ENCODE assay signal across 26 cellular contexts in genomic region chr3:157479464-157480243, GRCh38. TPM values are rescaled to one million over a fixed set of nuclear protein-coding genes. Genes with fewer than 3 reads are reported as not detected.
A peak's percentile ranks its signal among the peaks of the same experiment; 100 is the strongest.
DNase-seq lines count a peak whose midpoint lies in the region; ATAC-seq, FAIRE-seq and TF ChIP-seq lines count a peak whose summit lies in the region.
"Had no signal": no experiment of that assay in that cellular context is flagged by ENCODE, and none has a peak within 500 bp of the region (broad histone marks: within the 10 kb centered on the region; RNA-seq: fewer than 3 reads in every experiment).

No MANE protein-coding gene starts in this region.

- 0% methylated on average over 1 of the region's 1 CpG for WGBS in K562 (ENCODE audit: insufficient coverage, low coverage, missing lambda C conversion rate)

- H2AFZ ChIP-seq in K562 (ENCODE audit: low read depth, low read length), result no peak overlapping the region
- H2AFZ ChIP-seq in neural progenitor cell (replicated peaks), result peak overlapping the region; percentile 26

- no peak for TF ChIP-seq EP300 in K562 (IDR thresholded peaks at IDR 0.05; ENCODE audit: low read length)

- TF ChIP-seq CTCF in HEK293 (tag by site-specific recombination; IDR thresholded peaks at IDR 0.05) (no peak), K562 (IDR thresholded peaks at IDR 0.05 in 2 of 3, conservative IDR thresholded peaks at IDR 0.05 in 1 of 3; ENCODE audit: insufficient read depth in 2 of 3, low read depth in 1 of 3, low read length in 3 of 3) (no peak), neural progenitor cell (IDR thresholded peaks at IDR 0.05) (no peak)

- H3K4me1 Mint-ChIP-seq in neural progenitor cell, result no peaks in the 10 kb centered on the region
- H3K4me1 Mint-ChIP-seq in effector memory CD8-positive, alpha-beta T cell (ENCODE audit: low read depth in 2 of 2), result no peaks in the 10 kb centered on the region
- H3K4me1 Mint-ChIP-seq: CD14-positive monocyte had no signal

- FAIRE-seq in K562 (lab: Jason Lieb, UNC), result no peak
- FAIRE-seq: G401.6, GM12892, H54 had no signal

- H3K9me1 ChIP-seq in K562 (ENCODE audit: control insufficient read depth, insufficient read depth, low read length), result no peaks in the 10 kb centered on the region

- H4K20me1 ChIP-seq in K562 (replicated peaks; ENCODE audit: control insufficient read depth, insufficient read depth, low read length) (no peaks in the 10 kb centered on the region), neural progenitor cell (ENCODE audit: low read depth) (no peaks in the 10 kb centered on the region)
- H4K20me1 ChIP-seq: BLaER1 treated with 17β-estradiol and CSF1 and Interleukin-3, amounts not matched to agents 10 nM and 100 nM had no signal

- in situ Hi-C loops in K562 (cut with MboI), result no loop called here

- H3K4me3 ChIP-seq in HEK293 (ENCODE audit: low read depth, low read length), result no peak overlapping the region
- H3K4me3 ChIP-seq in K562, result no peak overlapping the region
- no peak overlapping the region for H3K4me3 ChIP-seq in neural progenitor cell
- H3K4me3 ChIP-seq: A549; BLaER1 treated with 17β-estradiol and CSF1 and Interleukin-3, amounts not matched to agents 10 nM and 100 nM had no signal

- H3K4me1 ChIP-seq in HEK293 (ENCODE audit: control insufficient read depth, insufficient read depth, low read length) (no peaks in the 10 kb centered on the region), K562 (replicated peaks in 1 of 2; ENCODE audit: control insufficient read depth in 2 of 2, insufficient read depth in 2 of 2, low read length in 2 of 2) (no peaks in the 10 kb centered on the region; a peak in 1 of 5 replicates), neural progenitor cell (no peaks in the 10 kb centered on the region)
- H3K4me1 ChIP-seq: A549; BE2C; BLaER1 treated with 17β-estradiol and CSF1 and Interleukin-3, amounts not matched to agents 10 nM and 100 nM had no signal

- no peak for ATAC-seq in K562
- no peak for ATAC-seq in effector memory CD8-positive, alpha-beta T cell (replicated peaks)
- ATAC-seq in Right ventricle myocardium superior (ENCODE audit: poor library complexity), result no peak
- ATAC-seq: A549 had no signal

- H3K9ac ChIP-seq in K562 (ENCODE audit: insufficient read depth in 1 of 2, low read depth in 2 of 2, low read length in 2 of 2) (no peak overlapping the region), neural progenitor cell (no peak overlapping the region)
- H3K9ac ChIP-seq: BLaER1 treated with 17β-estradiol and CSF1 and Interleukin-3, amounts not matched to agents 10 nM and 100 nM had no signal

- intact Hi-C loops in K562 (cut with micrococcal nuclease) (no loop called here), Right ventricle myocardium superior (cut with DNase I) (no loop called here)

- CTCF ChIA-PET in HEK293 (lab: Yijun Ruan, JAX) (no interaction called here), K562 (lab: Yijun Ruan, JAX; ENCODE audit: low intra/inter-chr PET ratio) (no interaction called here)

- H3K27me3 ChIP-seq in K562 (ENCODE audit: control insufficient read depth in 2 of 2, insufficient read depth in 2 of 2, low read length in 2 of 2) (no peaks in the 10 kb centered on the region), neural progenitor cell (no peaks in the 10 kb centered on the region)
- H3K27me3 ChIP-seq: BE2C; BLaER1 treated with 17β-estradiol and CSF1 and Interleukin-3, amounts not matched to agents 10 nM and 100 nM had no signal

- no peak for TF ChIP-seq RAD21 in K562 (CRISPR knock-in tag; conservative IDR thresholded peaks at IDR 0.05 in 1 of 2, IDR thresholded peaks at IDR 0.05 in 1 of 2)

- no peak overlapping the region for H3K27ac ChIP-seq in HEK293 (ENCODE audit: extremely low read depth, low read depth, low read length)
- H3K27ac ChIP-seq in K562 (ENCODE audit: extremely low read depth, low read depth, low read length), result no peak overlapping the region
- H3K27ac ChIP-seq in neural progenitor cell, result no peak overlapping the region
- H3K27ac ChIP-seq: A549; BLaER1 treated with 17β-estradiol and CSF1 and Interleukin-3, amounts not matched to agents 10 nM and 100 nM had no signal

- no peak overlapping the region for H3K27ac Mint-ChIP-seq in neural progenitor cell
- H3K27ac Mint-ChIP-seq in effector memory CD8-positive, alpha-beta T cell, result no peak overlapping the region
- H3K27ac Mint-ChIP-seq: CD14-positive monocyte; CD4-positive, alpha-beta T cell; HFFc6 had no signal

- POLR2A ChIA-PET in HEK293 (lab: Yijun Ruan, JAX) (no interaction called here), K562 (lab: Yijun Ruan, JAX) (no interaction called here)

- peaks cover 25% of the 10 kb centered on the region for H3K9me3 Mint-ChIP-seq in neural progenitor cell
- no peaks in the 10 kb centered on the region for H3K9me3 Mint-ChIP-seq in effector memory CD8-positive, alpha-beta T cell

- H3K4me3 Mint-ChIP-seq in neural progenitor cell, result no peak overlapping the region
- no peak overlapping the region for H3K4me3 Mint-ChIP-seq in effector memory CD8-positive, alpha-beta T cell
- H3K4me3 Mint-ChIP-seq: CD14-positive monocyte; CD4-positive, alpha-beta T cell; HFFc6 had no signal

- BruUV-seq in K562 (replicated peaks; lab: Mats Ljungman, UMichigan), result no TSS peak

- no peak for TF ChIP-seq POLR2A in K562 (conservative IDR thresholded peaks at IDR 0.05)

- H3K36me3 ChIP-seq in HEK293 (ENCODE audit: control insufficient read depth in 2 of 2, insufficient read depth in 1 of 2, low read length in 2 of 2) (no peaks in the 10 kb centered on the region), K562 (ENCODE audit: control insufficient read depth, insufficient read depth, low read length) (no peaks in the 10 kb centered on the region), neural progenitor cell (no peaks in the 10 kb centered on the region)
- H3K36me3 ChIP-seq: BE2C; BLaER1 treated with 17β-estradiol and CSF1 and Interleukin-3, amounts not matched to agents 10 nM and 100 nM had no signal

- DNase-seq in ELF-1 (ENCODE audit: low read depth, low spot score), result peak; percentile 36
- no peak for DNase-seq in K562 (ENCODE audit: extremely low read depth in 1 of 4, low spot score in 3 of 4)
- no peak for DNase-seq in neural progenitor cell (ENCODE audit: low spot score)
- DNase-seq in effector memory CD8-positive, alpha-beta T cell, result no peak
- no peak for DNase-seq in NCI-H2107 (lab: John Stamatoyannopoulos, UW)
- no peak for DNase-seq in Right ventricle myocardium superior
- DNase-seq in NCI-H82 treated with DMSO at 0.1 percent for 48 hours (lab: John Stamatoyannopoulos, UW; ENCODE audit: unreplicated experiment), result no peak
- DNase-seq: 8988T; ACHN; AML-193; BE2C; Calu3; CD4-positive, alpha-beta T cell; COR-L47; DMS53; DMS79 treated with DMSO at 0.1 percent for 48 hours; GOT3; HCEC 1CT; HFFc6 had no signal

- no peaks in the 10 kb centered on the region for H3F3A ChIP-seq in neural progenitor cell (ENCODE audit: low read depth)

- no peaks in the 10 kb centered on the region for H3K27me3 Mint-ChIP-seq in neural progenitor cell (ENCODE audit: insufficient read depth, low read depth)
- peaks cover 9 to 10% of the 10 kb centered on the region in 2 donors for H3K27me3 Mint-ChIP-seq in effector memory CD8-positive, alpha-beta T cell

- H3K36me3 Mint-ChIP-seq in neural progenitor cell, result peaks cover 37% of the 10 kb centered on the region
- no peaks in the 10 kb centered on the region for H3K36me3 Mint-ChIP-seq in effector memory CD8-positive, alpha-beta T cell (ENCODE audit: insufficient read depth)
- H3K36me3 Mint-ChIP-seq: CD14-positive monocyte had no signal

- no peaks in the 10 kb centered on the region for H3K9me3 ChIP-seq in HEK293 (ENCODE audit: control insufficient read depth, insufficient read depth, low read depth, low read length)
- no peaks in the 10 kb centered on the region for H3K9me3 ChIP-seq in K562 (replicated peaks; ENCODE audit: control insufficient read depth, insufficient read depth, low read depth, low read length)
- H3K9me3 ChIP-seq in neural progenitor cell (ENCODE audit: low read depth), result peaks cover 6% of the 10 kb centered on the region
- H3K9me3 ChIP-seq: A549, BE2C had no signal

- H3K79me2 ChIP-seq in K562 (ENCODE audit: control insufficient read depth, insufficient read depth, low read length), result no peaks in the 10 kb centered on the region
- no peaks in the 10 kb centered on the region for H3K79me2 ChIP-seq in neural progenitor cell (ENCODE audit: low read depth)

- H3K4me2 ChIP-seq in K562 (ENCODE audit: insufficient read depth, low read length) (no peak overlapping the region), neural progenitor cell (no peak overlapping the region)
- H3K4me2 ChIP-seq: A549; BLaER1 treated with 17β-estradiol and CSF1 and Interleukin-3, amounts not matched to agents 10 nM and 100 nM had no signal

RNA-seq across cellular contexts. Expression of gene VEPH1, which starts 23.6 kb away (rescaled TPM):
- 9.7 and 15.1 TPM in 2 replicates for total RNA-seq in K562 (2011; cell fraction: chromatin; rRNA removed; ENCODE audit: low replicate concordance)
- 3.2 and 4.7 TPM in 2 replicates for total RNA-seq in K562 (2011; cell fraction: nucleolus; rRNA removed)
- 3.7 and 7.6 TPM in 2 replicates for total RNA-seq in K562 (2011; cell fraction: nucleoplasm; rRNA removed)
- total RNA-seq in K562 (2014; rRNA removed), result 3.7 and 5.3 TPM in 2 replicates
- 5.8 and 8.1 TPM in 2 replicates for total RNA-seq in K562 (2014; rRNA removed; fragmentation: Illumina TruSeq; extraction: Trizol)
- total RNA-seq in K562 (2015; rRNA removed; fragmentation: Illumina TruSeq; extraction: Trizol), result 5.3 and 5.7 TPM in 2 replicates
- total RNA-seq in K562 (2021), result 4.6 and 5.1 TPM in 2 replicates
- 2.7 and 15.6 TPM in 2 replicates for polyA plus RNA-seq in K562 (2011; rRNA removed)
- polyA plus RNA-seq in K562 (2011; cell fraction: cytosol; rRNA removed), result 0.97 and 3.2 TPM in 2 replicates
- 3.3 and 20.2 TPM in 2 replicates for polyA plus RNA-seq in K562 (2011; cell fraction: nucleus; rRNA removed)
- polyA plus RNA-seq in K562 (2012), result 7.4 and 9.8 TPM in 2 replicates
- polyA plus RNA-seq in K562 (2014; fragmentation: Illumina TruSeq; extraction: Trizol), result 7.4 and 8.3 TPM in 2 replicates
- 10 to 100 TPM; 10.4 to 11.2 TPM for polyA plus RNA-seq in K562 (2014; fragmentation: Nextera tagmentation; extraction: Ambion mirVana)
- 4.4 and 4.5 TPM in 2 replicates for polyA plus RNA-seq in K562 (2014; rRNA removed)
- polyA minus RNA-seq in K562 (2011; rRNA and poly(A)+ RNA removed), result 4.8 and 17.5 TPM in 2 replicates
- polyA minus RNA-seq in K562 (2011; cell fraction: cytosol; rRNA and poly(A)+ RNA removed), result 4.8 TPM in 1 of 2 replicates, not detected in the other
- polyA minus RNA-seq in K562 (2011; cell fraction: nucleus; rRNA and poly(A)+ RNA removed), result 4.7 and 14.9 TPM in 2 replicates
- total RNA-seq in neural progenitor cell (ENCODE audit: low replicate concordance), result 0.96 TPM in 1 of 2 replicates, not detected in the other
- total RNA-seq in Right ventricle myocardium superior, result not detected
- total RNA-seq: CD4-positive, alpha-beta T cell had no signal

RNA-seq across cellular contexts. Expression of gene PTX3, which starts 43.0 kb away (rescaled TPM):
- total RNA-seq in K562 (2011; cell fraction: chromatin; rRNA removed; ENCODE audit: low replicate concordance), result not detected in 2 replicates
- not detected in 2 replicates for total RNA-seq in K562 (2011; cell fraction: nucleolus; rRNA removed)
- total RNA-seq in K562 (2011; cell fraction: nucleoplasm; rRNA removed), result not detected in 2 replicates
- total RNA-seq in K562 (2014; rRNA removed) (0.16 TPM in 1 of 2 replicates, not detected in the other), K562 (2014; rRNA removed; fragmentation: Illumina TruSeq; extraction: Trizol) (0.13 and 0.15 TPM in 2 replicates), K562 (2015; rRNA removed; fragmentation: Illumina TruSeq; extraction: Trizol) (0.14 and 0.15 TPM in 2 replicates), K562 (2021) (0.09 and 0.20 TPM in 2 replicates), neural progenitor cell (ENCODE audit: low replicate concordance) (9.0 and 9.1 TPM in 2 replicates), Right ventricle myocardium superior (0.13 TPM)
- polyA plus RNA-seq in K562 (2011; rRNA removed) (0.04 TPM in 1 of 2 replicates, not detected in the other), K562 (2014; fragmentation: Illumina TruSeq; extraction: Trizol) (0.10 and 0.22 TPM in 2 replicates), K562 (2014; fragmentation: Nextera tagmentation; extraction: Ambion mirVana) (under 1 TPM; 0.04 to 0.22 TPM), K562 (2014; rRNA removed) (0.33 and 0.53 TPM in 2 replicates)
- polyA plus RNA-seq in K562 (2011; cell fraction: cytosol; rRNA removed), result 0.06 TPM in 1 of 2 replicates, not detected in the other
- not detected in 2 replicates for polyA plus RNA-seq in K562 (2011; cell fraction: nucleus; rRNA removed)
- 0.21 and 0.42 TPM in 2 replicates for polyA plus RNA-seq in K562 (2012)
- polyA minus RNA-seq in K562 (2011; rRNA and poly(A)+ RNA removed), result not detected in 2 replicates
- polyA minus RNA-seq in K562 (2011; cell fraction: cytosol; rRNA and poly(A)+ RNA removed), result not detected in 2 replicates
- polyA minus RNA-seq in K562 (2011; cell fraction: nucleus; rRNA and poly(A)+ RNA removed), result not detected in 2 replicates
